In the genomic region with DNA sequence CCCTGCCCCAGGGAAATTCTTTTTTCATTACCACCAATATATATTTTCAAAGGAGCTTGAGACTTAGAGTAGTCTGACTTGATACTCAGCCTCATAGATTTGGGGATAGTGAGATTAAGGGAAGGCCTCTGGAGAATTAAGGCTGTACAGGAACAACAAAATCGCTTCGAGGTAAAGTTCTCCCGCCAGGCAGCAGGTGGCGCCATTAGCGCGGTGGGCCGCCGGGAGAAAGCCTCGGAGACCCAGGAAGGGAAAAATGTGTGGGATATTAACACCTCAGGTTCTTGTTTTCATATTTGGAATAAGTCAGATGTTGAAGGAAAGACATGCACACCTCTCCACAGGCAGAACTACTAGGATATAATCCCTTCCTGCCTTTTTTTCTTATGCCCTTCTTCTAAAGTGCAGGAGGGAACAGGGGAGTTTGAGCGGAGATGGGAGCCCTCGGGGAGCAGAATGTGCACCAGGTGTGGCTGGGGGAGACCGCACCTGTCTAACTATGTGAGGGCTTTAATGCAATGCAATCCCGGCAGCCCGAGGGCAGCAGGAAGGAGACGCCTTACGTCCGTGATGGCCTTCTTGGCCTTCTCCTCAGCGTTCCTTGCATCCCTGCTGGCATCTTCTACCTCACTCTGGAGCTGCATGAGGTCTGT, we compare ENCODE assay signal across 1 cellular context.
TF ChIP-seq lines count a peak whose summit lies in the region.

No MANE protein-coding gene starts in this region.

TF ChIP-seq in GM12878, 131 proteins besides CTCF, POLR2A, EP300 and RAD21:
- TF ChIP-seq, protein P1, sequence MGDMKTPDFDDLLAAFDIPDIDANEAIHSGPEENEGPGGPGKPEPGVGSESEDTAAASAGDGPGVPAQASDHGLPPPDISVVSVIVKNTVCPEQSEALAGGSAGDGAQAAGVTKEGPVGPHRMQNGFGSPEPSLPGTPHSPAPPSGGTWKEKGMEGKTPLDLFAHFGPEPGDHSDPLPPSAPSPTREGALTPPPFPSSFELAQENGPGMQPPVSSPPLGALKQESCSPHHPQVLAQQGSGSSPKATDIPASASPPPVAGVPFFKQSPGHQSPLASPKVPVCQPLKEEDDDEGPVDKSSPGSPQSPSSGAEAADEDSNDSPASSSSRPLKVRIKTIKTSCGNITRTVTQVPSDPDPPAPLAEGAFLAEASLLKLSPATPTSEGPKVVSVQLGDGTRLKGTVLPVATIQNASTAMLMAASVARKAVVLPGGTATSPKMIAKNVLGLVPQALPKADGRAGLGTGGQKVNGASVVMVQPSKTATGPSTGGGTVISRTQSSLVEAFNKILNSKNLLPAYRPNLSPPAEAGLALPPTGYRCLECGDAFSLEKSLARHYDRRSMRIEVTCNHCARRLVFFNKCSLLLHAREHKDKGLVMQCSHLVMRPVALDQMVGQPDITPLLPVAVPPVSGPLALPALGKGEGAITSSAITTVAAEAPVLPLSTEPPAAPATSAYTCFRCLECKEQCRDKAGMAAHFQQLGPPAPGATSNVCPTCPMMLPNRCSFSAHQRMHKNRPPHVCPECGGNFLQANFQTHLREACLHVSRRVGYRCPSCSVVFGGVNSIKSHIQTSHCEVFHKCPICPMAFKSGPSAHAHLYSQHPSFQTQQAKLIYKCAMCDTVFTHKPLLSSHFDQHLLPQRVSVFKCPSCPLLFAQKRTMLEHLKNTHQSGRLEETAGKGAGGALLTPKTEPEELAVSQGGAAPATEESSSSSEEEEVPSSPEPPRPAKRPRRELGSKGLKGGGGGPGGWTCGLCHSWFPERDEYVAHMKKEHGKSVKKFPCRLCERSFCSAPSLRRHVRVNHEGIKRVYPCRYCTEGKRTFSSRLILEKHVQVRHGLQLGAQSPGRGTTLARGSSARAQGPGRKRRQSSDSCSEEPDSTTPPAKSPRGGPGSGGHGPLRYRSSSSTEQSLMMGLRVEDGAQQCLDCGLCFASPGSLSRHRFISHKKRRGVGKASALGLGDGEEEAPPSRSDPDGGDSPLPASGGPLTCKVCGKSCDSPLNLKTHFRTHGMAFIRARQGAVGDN (IDR thresholded peaks at IDR 0.05) = no peak
- TF ChIP-seq SMC3 (IDR thresholded peaks at IDR 0.05; ENCODE audit: borderline replicate concordance, low read length) = peak; percentile 47
